Comparison of ENCODE assay signal across 33 cellular contexts in genomic region chr5:5995819-5996218, GRCh38.
"Had no signal": no experiment of that assay in that cellular context is flagged by ENCODE, and none has a peak within 500 bp of the region (broad histone marks: within the 10 kb centered on the region; RNA-seq: fewer than 3 reads in every experiment).

No MANE protein-coding gene starts in this region.

- H3K4me1 ChIP-seq: adrenal gland, ascending aorta, body of pancreas, breast epithelium had no signal

- DNase-seq: activated effector memory CD4-positive, alpha-beta T cell treated with anti-CD3 and anti-CD28 coated beads, Interleukin-2, amount 50 U/mL, for 16 hours; activated effector memory CD4-positive, alpha-beta T cell treated with Interleukin-2 at 50 U/mL for 16 hours; activated gamma-delta T cell; activated gamma-delta T cell treated with Interleukin-2 at 50 U/mL for 16 hours; activated naive CD4-positive, alpha-beta T cell; activated naive CD4-positive, alpha-beta T cell treated with anti-CD3 and anti-CD28 coated beads for 36 hours; activated naive CD4-positive, alpha-beta T cell treated with anti-CD3 and anti-CD28 coated beads, Interleukin-2, amount 10 ng/mL, durations not matched to agents 7 days and 5 days; activated naive CD4-positive, alpha-beta T cell treated with anti-CD3 and anti-CD28 coated beads, Interleukin-2, amount 50 U/mL, for 16 hours; activated naive CD4-positive, alpha-beta T cell treated with Interleukin-2 at 50 U/mL for 16 hours; activated naive CD8-positive, alpha-beta T cell treated with anti-CD3 and anti-CD28 coated beads for 36 hours; activated naive CD8-positive, alpha-beta T cell treated with anti-CD3 and anti-CD28 coated beads, Interleukin-2, amount 10 ng/mL, durations not matched to agents 7 days and 5 days; activated naive CD8-positive, alpha-beta T cell treated with anti-CD3 and anti-CD28 coated beads, Interleukin-2, amount 50 U/mL, for 24 hours; activated T-cell treated with anti-CD3 and anti-CD28 coated beads, Interleukin-2, amount 50 U/mL, for 24 hours; activated T-cell treated with anti-CD3 and anti-CD28 coated beads, Interleukin-2, amount 50 U/mL, for 4 hours; activated T-cell treated with anti-CD3 and anti-CD28 coated beads, Interleukin-2, amount 50 U/mL, for 48 hours; activated T-cell treated with anti-CD3 and anti-CD28 coated beads, Interleukin-2, amount 50 U/mL, for 72 hours; adrenal gland; amniotic stem cell; amygdala; anterior cingulate cortex; aorta; body of pancreas; brain microvascular endothelial cell; caudate nucleus; central memory CD4-positive, alpha-beta T cell; cerebellar nuclear complex had no signal

- H3K27me3 ChIP-seq: adrenal gland, ascending aorta, body of pancreas, brain microvascular endothelial cell, breast epithelium, cardiac muscle cell had no signal

- H3K36me3 ChIP-seq: adrenal gland, ascending aorta, brain microvascular endothelial cell, breast epithelium, cardiac muscle cell had no signal

- H3K4me3 ChIP-seq: adrenal gland, ascending aorta, body of pancreas, breast epithelium, cardiac muscle cell had no signal

- H3K27ac ChIP-seq: adrenal gland, ascending aorta, body of pancreas, brain microvascular endothelial cell, breast epithelium, cardiac muscle cell had no signal

- ATAC-seq: activated naive CD4-positive, alpha-beta T cell treated with anti-CD3 and anti-CD28 coated beads, Interleukin-2, amount 50 U/mL, for 72 hours; activated naive CD8-positive, alpha-beta T cell treated with anti-CD3 and anti-CD28 coated beads, Interleukin-2, amount 50 U/mL, for 24 hours; activated T-cell treated with anti-CD3 and anti-CD28 coated beads, Interleukin-2, amount 50 U/mL, for 4 hours; activated T-cell treated with anti-CD3 and anti-CD28 coated beads, Interleukin-2, amount 50 U/mL, for 72 hours; activated T-helper 17 cell treated with anti-CD3 and anti-CD28 coated beads, Interleukin-2, amount 50 U/mL, for 72 hours; body of pancreas had no signal

- FAIRE-seq: astrocyte, bronchial epithelial cell had no signal
